ENCODE assay signal across 2 cellular contexts in genomic region chr9:20437466-20437865, GRCh38.
TF ChIP-seq lines count a peak whose summit lies in the region.

No MANE protein-coding gene starts in this region.

TF ChIP-seq in IMR-90, 13 proteins besides CTCF, POLR2A, EP300 and RAD21 (continued from another document):
- 0 out of 2 replicates have a peak, but pooled peaks have one; percentile 14 for TF ChIP-seq MAFK (IDR thresholded peaks at IDR 0.05; ENCODE audit: low read depth, low read length)
- TF ChIP-seq SMC3 (IDR thresholded peaks at IDR 0.05; ENCODE audit: low read depth, low read length): no peak

TF ChIP-seq in endothelial cell of umbilical vein, 7 proteins besides CTCF, POLR2A, EP300 and RAD21 (continued from another document):
- TF ChIP-seq MYC (IDR thresholded peaks at IDR 0.05; ENCODE audit: low read depth, low read length) (no peak), POLR2AphosphoS5 (IDR thresholded peaks at IDR 0.05; ENCODE audit: insufficient read depth, low read depth, low read length) (no peak), FOS (IDR thresholded peaks at IDR 0.05; ENCODE audit: borderline replicate concordance, insufficient read depth, low read length) (no peak), EZH2 (IDR thresholded peaks at IDR 0.05; ENCODE audit: borderline replicate concordance, low read depth, low read length, severe bottlenecking) (no peak)
- TF ChIP-seq, protein P1, sequence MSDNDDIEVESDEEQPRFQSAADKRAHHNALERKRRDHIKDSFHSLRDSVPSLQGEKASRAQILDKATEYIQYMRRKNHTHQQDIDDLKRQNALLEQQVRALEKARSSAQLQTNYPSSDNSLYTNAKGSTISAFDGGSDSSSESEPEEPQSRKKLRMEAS (IDR thresholded peaks at IDR 0.05; ENCODE audit: insufficient read depth, insufficient read length): no peak
